18 cellular contexts compared by ENCODE assay signal in genomic region chr4:8591114-8591513, GRCh38. TPM values are rescaled to one million over a fixed set of nuclear protein-coding genes. Genes with fewer than 3 reads are reported as not detected.
DNase-seq lines count a peak whose midpoint lies in the region; ATAC-seq, FAIRE-seq and TF ChIP-seq lines count a peak whose summit lies in the region.
"Had no signal": no experiment of that assay in that cellular context is flagged by ENCODE, and none has a peak within 500 bp of the region (broad histone marks: within the 10 kb centered on the region; RNA-seq: fewer than 3 reads in every experiment).

No MANE protein-coding gene starts in this region.

- H3K9ac ChIP-seq in kidney (ENCODE audit: low read length in 2 of 2), result no peak overlapping the region
- H3K9ac ChIP-seq: BLaER1 had no signal

- no peak for FAIRE-seq in kidney (lab: Jason Lieb, UNC)
- no peak for FAIRE-seq in D721Med (lab: Jason Lieb, UNC)
- FAIRE-seq: A549 had no signal

- no peak overlapping the region for H3K4me2 ChIP-seq in osteoblast (ENCODE audit: insufficient read depth, low read length)
- H3K4me2 ChIP-seq: A549, BLaER1 had no signal

- H2AFZ ChIP-seq in osteoblast (ENCODE audit: low read length), result no peak overlapping the region

- no peak overlapping the region for H3K4me3 ChIP-seq in SJSA1
- H3K4me3 ChIP-seq in kidney (ENCODE audit: low read length in 2 of 2), result no peak overlapping the region
- no peak overlapping the region for H3K4me3 ChIP-seq in osteoblast (ENCODE audit: insufficient read depth, low read length)
- H3K4me3 ChIP-seq: A549, BLaER1, HAP-1 had no signal

- H3K9me3 ChIP-seq in SJSA1 (replicated peaks) (no peaks in the 10 kb centered on the region), kidney (ENCODE audit: control insufficient read depth in 1 of 2, low read length in 2 of 2) (no peaks in the 10 kb centered on the region), osteoblast (ENCODE audit: low read depth, low read length) (no peaks in the 10 kb centered on the region)
- H3K9me3 ChIP-seq: A549, BLaER1, HAP-1 had no signal

- H3K27me3 ChIP-seq in SJSA1 (replicated peaks) (no peaks in the 10 kb centered on the region), osteoblast (ENCODE audit: insufficient read depth, low read length) (peaks cover 39% of the 10 kb centered on the region)

- H4K20me1 ChIP-seq in osteoblast (ENCODE audit: insufficient read depth, low read length), result peaks cover 16% of the 10 kb centered on the region

- intact Hi-C loops in left ventricle myocardium superior (cut with micrococcal nuclease), result no loop called here
- intact Hi-C loops in Right ventricle myocardium superior (cut with DNase I), result loop anchor here (5.0 kb wide), 1 partner anchor 124 kb away; no protein-coding TSS in a partner anchor
- intact Hi-C loops in kidney (cut with DNase I), result loop anchor here (5.0 kb wide), 1 partner anchor 124 kb away; no protein-coding TSS in a partner anchor

- no peaks in the 10 kb centered on the region for H3K79me2 ChIP-seq in osteoblast (ENCODE audit: insufficient read depth, low read length)

- TF ChIP-seq CTCF in kidney (IDR thresholded peaks at IDR 0.05; ENCODE audit: borderline replicate concordance, extremely low read depth, insufficient read depth), result no peak
- TF ChIP-seq CTCF in osteoblast (IDR thresholded peaks at IDR 0.05; ENCODE audit: extremely low read depth, low read depth, low read length), result no peak
- no peak for TF ChIP-seq CTCF in D721Med (IDR thresholded peaks at IDR 0.05; ENCODE audit: insufficient read depth, missing control alignments)

- ATAC-seq in left ventricle myocardium superior (no peak), Right ventricle myocardium superior (ENCODE audit: poor library complexity) (no peak)
- ATAC-seq: A549 had no signal

- H3K4me1 ChIP-seq in SJSA1 (replicated peaks), result peaks cover 87% of the 10 kb centered on the region
- peaks cover 0 to 7% of the 10 kb centered on the region in 2 donors for H3K4me1 ChIP-seq in kidney (ENCODE audit: control insufficient read depth in 1 of 2, insufficient read depth in 1 of 2, low read depth in 1 of 2, low read length in 2 of 2)
- H3K4me1 ChIP-seq in osteoblast (ENCODE audit: insufficient read depth, low read length), result peaks cover 23% of the 10 kb centered on the region
- H3K4me1 ChIP-seq: A549, HAP-1 had no signal

- peak; percentile 20 for DNase-seq in left ventricle myocardium superior
- DNase-seq in Right ventricle myocardium superior, result no peak
- DNase-seq in SJSA1 (ENCODE audit: low read depth in 1 of 2, low spot score in 2 of 2), result no peak
- peak; percentile 64 for DNase-seq in kidney
- DNase-seq in osteoblast (ENCODE audit: insufficient read length, low spot score, missing footprints), result peak; percentile 74
- DNase-seq in AG08396 (ENCODE audit: low spot score), result no peak
- no peak for DNase-seq in NCI-H510A (lab: John Stamatoyannopoulos, UW)
- DNase-seq in D721Med (ENCODE audit: insufficient read length, low spot score), result no peak
- DNase-seq: CD4-positive, alpha-beta memory T cell; DMS79 treated with DMSO at 0.1 percent for 48 hours; GF-D8; GOT3 had no signal

- H3K36me3 ChIP-seq in SJSA1 (peaks cover 26% of the 10 kb centered on the region), kidney (ENCODE audit: control insufficient read depth in 1 of 2, insufficient read depth in 2 of 2, low read length in 2 of 2) (no peaks in the 10 kb centered on the region), osteoblast (ENCODE audit: insufficient read depth, low read length) (no peaks in the 10 kb centered on the region)
- H3K36me3 ChIP-seq: BLaER1, HAP-1 had no signal

- H3K27ac ChIP-seq in SJSA1 (peak overlapping the region; percentile 90), kidney (ENCODE audit: low read depth in 2 of 2, low read length in 2 of 2) (no peak overlapping the region), osteoblast (ENCODE audit: low read depth, low read length) (no peak overlapping the region)
- H3K27ac ChIP-seq: A549, BLaER1, HL-60 had no signal

RNA-seq across cellular contexts. Expression of gene CPZ, which starts 1.5 kb away (rescaled TPM):
- total RNA-seq in left ventricle myocardium superior, result 1.2 TPM
- not detected for total RNA-seq in Right ventricle myocardium superior
- total RNA-seq in SJSA1 (2014; rRNA removed; shearing (Covaris generic)), result 130 and 165 TPM in 2 replicates
- 2.6 TPM for total RNA-seq in kidney
- 1.2 TPM for polyA plus RNA-seq in kidney (ENCODE audit: insufficient read depth, low read depth, low replicate concordance)
- 21.2 and 44.5 TPM in 2 replicates for total RNA-seq in osteoblast
- total RNA-seq: CD4-positive, alpha-beta memory T cell; HT1080 had no signal
- polyA plus RNA-seq: CD14-positive monocyte; CD4-positive, alpha-beta memory T cell had no signal

RNA-seq across cellular contexts. Expression of gene GPR78, which starts 10.9 kb away (rescaled TPM):
- not detected for total RNA-seq in left ventricle myocardium superior
- not detected for total RNA-seq in Right ventricle myocardium superior
- 1.5 and 4.6 TPM in 2 replicates for total RNA-seq in SJSA1 (2014; rRNA removed; shearing (Covaris generic))
- not detected for total RNA-seq in kidney
- polyA plus RNA-seq in kidney (ENCODE audit: insufficient read depth, low read depth, low replicate concordance), result not detected
- 1.2 and 1.8 TPM in 2 replicates for total RNA-seq in osteoblast
- total RNA-seq: CD4-positive, alpha-beta memory T cell; HT1080 had no signal
- polyA plus RNA-seq: CD14-positive monocyte; CD4-positive, alpha-beta memory T cell had no signal

Comparison
In these comparisons a context has a peak if more than half of its experiments do, and no peak if none do; other contexts are left out.
1. DNase-seq: peak in left ventricle myocardium superior (single experiment), kidney (single experiment) and osteoblast (single experiment); none in Right ventricle myocardium superior (single experiment), SJSA1 (0 of 2), AG08396 (single experiment), NCI-H510A (single experiment) and D721Med (single experiment).